ENCODE assay signal across 1 cellular context in genomic region chr7:73773700-73774517, GRCh38.
A peak's percentile ranks its signal among the peaks of the same experiment; 100 is the strongest.
TF ChIP-seq lines count a peak whose summit lies in the region.

No MANE protein-coding gene starts in this region.

TF ChIP-seq in HepG2, 621 proteins besides CTCF, POLR2A, EP300 and RAD21 (continues in another document):
- no peak for TF ChIP-seq TAF15 (IDR thresholded peaks at IDR 0.05; ENCODE audit: low read depth, low read length, poor library complexity, severe bottlenecking)
- TF ChIP-seq, protein P1, sequence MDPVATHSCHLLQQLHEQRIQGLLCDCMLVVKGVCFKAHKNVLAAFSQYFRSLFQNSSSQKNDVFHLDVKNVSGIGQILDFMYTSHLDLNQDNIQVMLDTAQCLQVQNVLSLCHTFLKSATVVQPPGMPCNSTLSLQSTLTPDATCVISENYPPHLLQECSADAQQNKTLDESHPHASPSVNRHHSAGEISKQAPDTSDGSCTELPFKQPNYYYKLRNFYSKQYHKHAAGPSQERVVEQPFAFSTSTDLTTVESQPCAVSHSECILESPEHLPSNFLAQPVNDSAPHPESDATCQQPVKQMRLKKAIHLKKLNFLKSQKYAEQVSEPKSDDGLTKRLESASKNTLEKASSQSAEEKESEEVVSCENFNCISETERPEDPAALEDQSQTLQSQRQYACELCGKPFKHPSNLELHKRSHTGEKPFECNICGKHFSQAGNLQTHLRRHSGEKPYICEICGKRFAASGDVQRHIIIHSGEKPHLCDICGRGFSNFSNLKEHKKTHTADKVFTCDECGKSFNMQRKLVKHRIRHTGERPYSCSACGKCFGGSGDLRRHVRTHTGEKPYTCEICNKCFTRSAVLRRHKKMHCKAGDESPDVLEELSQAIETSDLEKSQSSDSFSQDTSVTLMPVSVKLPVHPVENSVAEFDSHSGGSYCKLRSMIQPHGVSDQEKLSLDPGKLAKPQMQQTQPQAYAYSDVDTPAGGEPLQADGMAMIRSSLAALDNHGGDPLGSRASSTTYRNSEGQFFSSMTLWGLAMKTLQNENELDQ (CRISPR knock-in tag; IDR thresholded peaks at IDR 0.05; ENCODE audit: borderline replicate concordance): no peak
- 0 out of 2 replicates have a peak, but pooled peaks have one; percentile 28 for TF ChIP-seq ZFP91 (CRISPR knock-in tag; IDR thresholded peaks at IDR 0.05; ENCODE audit: borderline replicate concordance)
- no peak for TF ChIP-seq ZNF3 (CRISPR knock-in tag; IDR thresholded peaks at IDR 0.05)
- no peak for TF ChIP-seq ZNF687 (CRISPR knock-in tag; IDR thresholded peaks at IDR 0.05)
- TF ChIP-seq, protein P2, sequence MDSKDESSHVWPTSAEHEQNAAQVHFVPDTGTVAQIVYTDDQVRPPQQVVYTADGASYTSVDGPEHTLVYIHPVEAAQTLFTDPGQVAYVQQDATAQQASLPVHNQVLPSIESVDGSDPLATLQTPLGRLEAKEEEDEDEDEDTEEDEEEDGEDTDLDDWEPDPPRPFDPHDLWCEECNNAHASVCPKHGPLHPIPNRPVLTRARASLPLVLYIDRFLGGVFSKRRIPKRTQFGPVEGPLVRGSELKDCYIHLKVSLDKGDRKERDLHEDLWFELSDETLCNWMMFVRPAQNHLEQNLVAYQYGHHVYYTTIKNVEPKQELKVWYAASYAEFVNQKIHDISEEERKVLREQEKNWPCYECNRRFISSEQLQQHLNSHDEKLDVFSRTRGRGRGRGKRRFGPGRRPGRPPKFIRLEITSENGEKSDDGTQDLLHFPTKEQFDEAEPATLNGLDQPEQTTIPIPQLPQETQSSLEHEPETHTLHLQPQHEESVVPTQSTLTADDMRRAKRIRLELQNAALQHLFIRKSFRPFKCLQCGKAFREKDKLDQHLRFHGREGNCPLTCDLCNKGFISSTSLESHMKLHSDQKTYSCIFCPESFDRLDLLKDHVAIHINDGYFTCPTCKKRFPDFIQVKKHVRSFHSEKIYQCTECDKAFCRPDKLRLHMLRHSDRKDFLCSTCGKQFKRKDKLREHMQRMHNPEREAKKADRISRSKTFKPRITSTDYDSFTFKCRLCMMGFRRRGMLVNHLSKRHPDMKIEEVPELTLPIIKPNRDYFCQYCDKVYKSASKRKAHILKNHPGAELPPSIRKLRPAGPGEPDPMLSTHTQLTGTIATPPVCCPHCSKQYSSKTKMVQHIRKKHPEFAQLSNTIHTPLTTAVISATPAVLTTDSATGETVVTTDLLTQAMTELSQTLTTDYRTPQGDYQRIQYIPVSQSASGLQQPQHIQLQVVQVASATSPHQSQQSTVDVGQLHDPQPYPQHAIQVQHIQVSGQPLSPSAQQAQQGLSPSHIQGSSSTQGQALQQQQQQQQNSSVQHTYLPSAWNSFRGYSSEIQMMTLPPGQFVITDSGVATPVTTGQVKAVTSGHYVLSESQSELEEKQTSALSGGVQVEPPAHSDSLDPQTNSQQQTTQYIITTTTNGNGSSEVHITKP (CRISPR knock-in tag; IDR thresholded peaks at IDR 0.05; ENCODE audit: low read depth): no peak
- TF ChIP-seq, protein P3, sequence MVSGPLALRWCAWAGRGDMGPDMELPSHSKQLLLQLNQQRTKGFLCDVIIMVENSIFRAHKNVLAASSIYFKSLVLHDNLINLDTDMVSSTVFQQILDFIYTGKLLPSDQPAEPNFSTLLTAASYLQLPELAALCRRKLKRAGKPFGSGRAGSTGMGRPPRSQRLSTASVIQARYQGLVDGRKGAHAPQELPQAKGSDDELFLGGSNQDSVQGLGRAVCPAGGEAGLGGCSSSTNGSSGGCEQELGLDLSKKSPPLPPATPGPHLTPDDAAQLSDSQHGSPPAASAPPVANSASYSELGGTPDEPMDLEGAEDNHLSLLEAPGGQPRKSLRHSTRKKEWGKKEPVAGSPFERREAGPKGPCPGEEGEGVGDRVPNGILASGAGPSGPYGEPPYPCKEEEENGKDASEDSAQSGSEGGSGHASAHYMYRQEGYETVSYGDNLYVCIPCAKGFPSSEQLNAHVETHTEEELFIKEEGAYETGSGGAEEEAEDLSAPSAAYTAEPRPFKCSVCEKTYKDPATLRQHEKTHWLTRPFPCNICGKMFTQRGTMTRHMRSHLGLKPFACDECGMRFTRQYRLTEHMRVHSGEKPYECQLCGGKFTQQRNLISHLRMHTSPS (CRISPR knock-in tag; IDR thresholded peaks at IDR 0.05; ENCODE audit: low read depth): peak; percentile 32; the same call in 1 of the 2 replicates
- no peak for TF ChIP-seq ZC3H4 (CRISPR knock-in tag; IDR thresholded peaks at IDR 0.05; ENCODE audit: borderline replicate concordance)
- TF ChIP-seq SALL1 (CRISPR knock-in tag; IDR thresholded peaks at IDR 0.05): peak; percentile 34; the same call in 1 of the 2 replicates
- no peak for TF ChIP-seq KDM5A (IDR thresholded peaks at IDR 0.05; ENCODE audit: borderline replicate concordance, low read length)
- peak; percentile 88 for TF ChIP-seq HNF4A (CRISPR knock-in tag; IDR thresholded peaks at IDR 0.05)
- no peak for TF ChIP-seq LCORL (IDR thresholded peaks at IDR 0.05)
- TF ChIP-seq LCORL (CRISPR knock-in tag; IDR thresholded peaks at IDR 0.05): peak; percentile 50; the same call in 1 of the 2 replicates
- no peak for TF ChIP-seq ZFAT (CRISPR knock-in tag; conservative IDR thresholded peaks at IDR 0.05)
- TF ChIP-seq, protein P4, sequence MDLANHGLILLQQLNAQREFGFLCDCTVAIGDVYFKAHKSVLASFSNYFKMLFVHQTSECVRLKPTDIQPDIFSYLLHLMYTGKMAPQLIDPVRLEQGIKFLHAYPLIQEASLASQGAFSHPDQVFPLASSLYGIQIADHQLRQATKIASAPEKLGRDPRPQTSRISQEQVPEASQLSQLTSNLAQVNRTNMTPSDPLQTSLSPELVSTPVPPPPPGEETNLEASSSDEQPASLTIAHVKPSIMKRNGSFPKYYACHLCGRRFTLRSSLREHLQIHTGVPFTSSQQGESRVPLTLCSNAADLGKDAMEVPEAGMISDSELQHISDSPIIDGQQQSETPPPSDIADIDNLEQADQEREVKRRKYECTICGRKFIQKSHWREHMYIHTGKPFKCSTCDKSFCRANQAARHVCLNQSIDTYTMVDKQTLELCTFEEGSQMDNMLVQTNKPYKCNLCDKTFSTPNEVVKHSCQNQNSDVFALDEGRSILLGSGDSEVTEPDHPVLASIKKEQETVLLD (CRISPR knock-in tag; IDR thresholded peaks at IDR 0.05; ENCODE audit: low read depth): no peak
- TF ChIP-seq SMAD9 (CRISPR knock-in tag; IDR thresholded peaks at IDR 0.05): no peak
- TF ChIP-seq RFXAP (CRISPR knock-in tag; IDR thresholded peaks at IDR 0.05; ENCODE audit: borderline replicate concordance): no peak
- 0 out of 2 replicates have a peak, but pooled peaks have one; percentile 20 for TF ChIP-seq ZNF574 (CRISPR knock-in tag; IDR thresholded peaks at IDR 0.05)
- TF ChIP-seq YEATS2 (CRISPR knock-in tag; IDR thresholded peaks at IDR 0.05; ENCODE audit: borderline replicate concordance): no peak
- TF ChIP-seq ZGPAT (CRISPR knock-in tag; IDR thresholded peaks at IDR 0.05): no peak
- TF ChIP-seq MIXL1 (CRISPR knock-in tag; IDR thresholded peaks at IDR 0.05): 0 out of 2 replicates have a peak, but pooled peaks have one; percentile 13
- TF ChIP-seq, protein P5, sequence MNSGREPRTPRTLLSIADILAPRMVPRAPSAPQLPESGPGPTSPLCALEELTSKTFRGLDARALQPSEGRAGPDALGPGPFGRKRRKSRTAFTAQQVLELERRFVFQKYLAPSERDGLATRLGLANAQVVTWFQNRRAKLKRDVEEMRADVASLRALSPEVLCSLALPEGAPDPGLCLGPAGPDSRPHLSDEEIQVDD (CRISPR knock-in tag; IDR thresholded peaks at IDR 0.05; ENCODE audit: borderline replicate concordance): no peak
- no peak for TF ChIP-seq POLR2AphosphoS2 (IDR thresholded peaks at IDR 0.05; ENCODE audit: low read depth, low read length)
- TF ChIP-seq ZNF772 (CRISPR knock-in tag; IDR thresholded peaks at IDR 0.05): no peak
- TF ChIP-seq, protein P6, sequence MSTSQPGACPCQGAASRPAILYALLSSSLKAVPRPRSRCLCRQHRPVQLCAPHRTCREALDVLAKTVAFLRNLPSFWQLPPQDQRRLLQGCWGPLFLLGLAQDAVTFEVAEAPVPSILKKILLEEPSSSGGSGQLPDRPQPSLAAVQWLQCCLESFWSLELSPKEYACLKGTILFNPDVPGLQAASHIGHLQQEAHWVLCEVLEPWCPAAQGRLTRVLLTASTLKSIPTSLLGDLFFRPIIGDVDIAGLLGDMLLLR (CRISPR knock-in tag; IDR thresholded peaks at IDR 0.05): no peak
- TF ChIP-seq MAX (IDR thresholded peaks at IDR 0.05): no peak
- TF ChIP-seq DDIT3 (CRISPR knock-in tag; IDR thresholded peaks at IDR 0.05): no peak
- TF ChIP-seq SKI (IDR thresholded peaks at IDR 0.05; ENCODE audit: partially characterized antibody): no peak
- no peak for TF ChIP-seq ZNF749 (CRISPR knock-in tag; IDR thresholded peaks at IDR 0.05; ENCODE audit: borderline replicate concordance)
- TF ChIP-seq ZNF274 (CRISPR knock-in tag; IDR thresholded peaks at IDR 0.05): no peak
- no peak for TF ChIP-seq ZNF552 (CRISPR knock-in tag; IDR thresholded peaks at IDR 0.05; ENCODE audit: borderline replicate concordance)
- TF ChIP-seq HNF4G (IDR thresholded peaks at IDR 0.05; ENCODE audit: borderline replicate concordance, low read depth, low read length): peak; percentile 81
- TF ChIP-seq HNF4G (CRISPR knock-in tag; IDR thresholded peaks at IDR 0.05; ENCODE audit: borderline replicate concordance, low read depth): no peak
- TF ChIP-seq FOXA1 (IDR thresholded peaks at IDR 0.05): no peak
- TF ChIP-seq FOXA1 (CRISPR knock-in tag; IDR thresholded peaks at IDR 0.05): 0 out of 2 replicates have a peak, but pooled peaks have one; percentile 5
- 0 out of 2 replicates have a peak, but pooled peaks have one; percentile 35 for TF ChIP-seq DPF2 (CRISPR knock-in tag; IDR thresholded peaks at IDR 0.05; ENCODE audit: borderline replicate concordance, low read depth)
- no peak for TF ChIP-seq NPAS2 (CRISPR knock-in tag; IDR thresholded peaks at IDR 0.05; ENCODE audit: borderline replicate concordance)
